Comparison of ENCODE assay signal across 1 cellular context in the genomic region with DNA sequence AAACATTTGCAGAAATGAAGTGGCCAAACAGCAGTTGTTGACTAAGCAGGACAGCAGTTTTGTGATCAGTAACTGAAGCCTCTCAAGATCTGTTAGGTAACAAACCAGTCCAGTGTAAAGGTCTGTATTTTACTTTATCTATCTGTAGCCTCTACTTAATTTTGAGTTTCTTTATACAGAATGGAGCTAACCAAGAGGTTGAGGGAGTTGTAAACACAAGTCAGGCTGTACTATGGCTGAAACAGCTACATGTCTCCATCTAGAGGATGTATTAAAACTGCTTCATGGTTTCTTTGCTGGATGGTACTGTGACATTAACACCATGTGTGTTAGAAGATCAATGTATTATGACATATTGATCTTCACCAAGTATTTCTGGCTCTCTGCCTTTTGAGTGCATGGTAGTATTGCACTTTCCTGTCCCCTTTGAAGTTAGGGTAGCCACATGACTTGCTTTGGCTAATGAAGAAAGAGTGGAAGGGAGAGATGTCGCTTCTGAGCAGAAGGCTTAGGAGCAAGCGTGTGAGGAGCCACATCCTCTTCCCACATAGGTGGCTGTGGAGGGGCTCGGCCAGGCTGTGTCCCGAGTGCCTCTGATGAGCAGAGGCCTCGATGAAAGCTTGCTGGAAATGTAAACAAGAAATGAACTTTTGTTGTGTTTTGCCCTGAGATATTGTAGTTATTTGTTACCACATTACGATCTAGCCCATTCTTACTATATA.
TF ChIP-seq lines count a peak whose summit lies in the region.

No MANE protein-coding gene starts in this region.

TF ChIP-seq in WTC11, 78 proteins besides CTCF, POLR2A, EP300 and RAD21 (continued from another document):
- TF ChIP-seq, protein P1, sequence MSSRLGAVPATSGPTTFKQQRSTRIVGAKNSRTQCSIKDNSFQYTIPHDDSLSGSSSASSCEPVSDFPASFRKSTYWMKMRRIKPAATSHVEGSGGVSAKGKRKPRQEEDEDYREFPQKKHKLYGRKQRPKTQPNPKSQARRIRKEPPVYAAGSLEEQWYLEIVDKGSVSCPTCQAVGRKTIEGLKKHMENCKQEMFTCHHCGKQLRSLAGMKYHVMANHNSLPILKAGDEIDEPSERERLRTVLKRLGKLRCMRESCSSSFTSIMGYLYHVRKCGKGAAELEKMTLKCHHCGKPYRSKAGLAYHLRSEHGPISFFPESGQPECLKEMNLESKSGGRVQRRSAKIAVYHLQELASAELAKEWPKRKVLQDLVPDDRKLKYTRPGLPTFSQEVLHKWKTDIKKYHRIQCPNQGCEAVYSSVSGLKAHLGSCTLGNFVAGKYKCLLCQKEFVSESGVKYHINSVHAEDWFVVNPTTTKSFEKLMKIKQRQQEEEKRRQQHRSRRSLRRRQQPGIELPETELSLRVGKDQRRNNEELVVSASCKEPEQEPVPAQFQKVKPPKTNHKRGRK (CRISPR knock-in tag; IDR thresholded peaks at IDR 0.05; ENCODE audit: borderline replicate concordance), result no peak
- TF ChIP-seq ZNF219 (CRISPR knock-in tag; IDR thresholded peaks at IDR 0.05; ENCODE audit: borderline replicate concordance) (no peak), ZBTB21 (CRISPR knock-in tag; IDR thresholded peaks at IDR 0.05; ENCODE audit: borderline replicate concordance) (no peak), EMX1 (CRISPR knock-in tag; IDR thresholded peaks at IDR 0.05) (no peak), SMAD4 (CRISPR knock-in tag; IDR thresholded peaks at IDR 0.05) (no peak), NR1H2 (CRISPR knock-in tag; IDR thresholded peaks at IDR 0.05) (no peak), MYBL2 (CRISPR knock-in tag; IDR thresholded peaks at IDR 0.05) (no peak), PRRX2 (CRISPR knock-in tag; IDR thresholded peaks at IDR 0.05) (no peak), TCF7 (CRISPR knock-in tag; IDR thresholded peaks at IDR 0.05; ENCODE audit: low read depth) (no peak), RORB (CRISPR knock-in tag; IDR thresholded peaks at IDR 0.05) (no peak), HMGA2 (CRISPR knock-in tag; IDR thresholded peaks at IDR 0.05) (no peak)
- TF ChIP-seq, protein P2, sequence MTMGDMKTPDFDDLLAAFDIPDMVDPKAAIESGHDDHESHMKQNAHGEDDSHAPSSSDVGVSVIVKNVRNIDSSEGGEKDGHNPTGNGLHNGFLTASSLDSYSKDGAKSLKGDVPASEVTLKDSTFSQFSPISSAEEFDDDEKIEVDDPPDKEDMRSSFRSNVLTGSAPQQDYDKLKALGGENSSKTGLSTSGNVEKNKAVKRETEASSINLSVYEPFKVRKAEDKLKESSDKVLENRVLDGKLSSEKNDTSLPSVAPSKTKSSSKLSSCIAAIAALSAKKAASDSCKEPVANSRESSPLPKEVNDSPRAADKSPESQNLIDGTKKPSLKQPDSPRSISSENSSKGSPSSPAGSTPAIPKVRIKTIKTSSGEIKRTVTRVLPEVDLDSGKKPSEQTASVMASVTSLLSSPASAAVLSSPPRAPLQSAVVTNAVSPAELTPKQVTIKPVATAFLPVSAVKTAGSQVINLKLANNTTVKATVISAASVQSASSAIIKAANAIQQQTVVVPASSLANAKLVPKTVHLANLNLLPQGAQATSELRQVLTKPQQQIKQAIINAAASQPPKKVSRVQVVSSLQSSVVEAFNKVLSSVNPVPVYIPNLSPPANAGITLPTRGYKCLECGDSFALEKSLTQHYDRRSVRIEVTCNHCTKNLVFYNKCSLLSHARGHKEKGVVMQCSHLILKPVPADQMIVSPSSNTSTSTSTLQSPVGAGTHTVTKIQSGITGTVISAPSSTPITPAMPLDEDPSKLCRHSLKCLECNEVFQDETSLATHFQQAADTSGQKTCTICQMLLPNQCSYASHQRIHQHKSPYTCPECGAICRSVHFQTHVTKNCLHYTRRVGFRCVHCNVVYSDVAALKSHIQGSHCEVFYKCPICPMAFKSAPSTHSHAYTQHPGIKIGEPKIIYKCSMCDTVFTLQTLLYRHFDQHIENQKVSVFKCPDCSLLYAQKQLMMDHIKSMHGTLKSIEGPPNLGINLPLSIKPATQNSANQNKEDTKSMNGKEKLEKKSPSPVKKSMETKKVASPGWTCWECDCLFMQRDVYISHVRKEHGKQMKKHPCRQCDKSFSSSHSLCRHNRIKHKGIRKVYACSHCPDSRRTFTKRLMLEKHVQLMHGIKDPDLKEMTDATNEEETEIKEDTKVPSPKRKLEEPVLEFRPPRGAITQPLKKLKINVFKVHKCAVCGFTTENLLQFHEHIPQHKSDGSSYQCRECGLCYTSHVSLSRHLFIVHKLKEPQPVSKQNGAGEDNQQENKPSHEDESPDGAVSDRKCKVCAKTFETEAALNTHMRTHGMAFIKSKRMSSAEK (CRISPR knock-in tag; IDR thresholded peaks at IDR 0.05; ENCODE audit: borderline replicate concordance), result no peak
- TF ChIP-seq, protein P3, sequence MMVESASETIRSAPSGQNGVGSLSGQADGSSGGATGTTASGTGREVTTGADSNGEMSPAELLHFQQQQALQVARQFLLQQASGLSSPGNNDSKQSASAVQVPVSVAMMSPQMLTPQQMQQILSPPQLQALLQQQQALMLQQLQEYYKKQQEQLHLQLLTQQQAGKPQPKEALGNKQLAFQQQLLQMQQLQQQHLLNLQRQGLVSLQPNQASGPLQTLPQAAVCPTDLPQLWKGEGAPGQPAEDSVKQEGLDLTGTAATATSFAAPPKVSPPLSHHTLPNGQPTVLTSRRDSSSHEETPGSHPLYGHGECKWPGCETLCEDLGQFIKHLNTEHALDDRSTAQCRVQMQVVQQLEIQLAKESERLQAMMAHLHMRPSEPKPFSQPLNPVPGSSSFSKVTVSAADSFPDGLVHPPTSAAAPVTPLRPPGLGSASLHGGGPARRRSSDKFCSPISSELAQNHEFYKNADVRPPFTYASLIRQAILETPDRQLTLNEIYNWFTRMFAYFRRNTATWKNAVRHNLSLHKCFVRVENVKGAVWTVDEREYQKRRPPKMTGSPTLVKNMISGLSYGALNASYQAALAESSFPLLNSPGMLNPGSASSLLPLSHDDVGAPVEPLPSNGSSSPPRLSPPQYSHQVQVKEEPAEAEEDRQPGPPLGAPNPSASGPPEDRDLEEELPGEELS (CRISPR knock-in tag; IDR thresholded peaks at IDR 0.05), result no peak
